In the genomic region with DNA sequence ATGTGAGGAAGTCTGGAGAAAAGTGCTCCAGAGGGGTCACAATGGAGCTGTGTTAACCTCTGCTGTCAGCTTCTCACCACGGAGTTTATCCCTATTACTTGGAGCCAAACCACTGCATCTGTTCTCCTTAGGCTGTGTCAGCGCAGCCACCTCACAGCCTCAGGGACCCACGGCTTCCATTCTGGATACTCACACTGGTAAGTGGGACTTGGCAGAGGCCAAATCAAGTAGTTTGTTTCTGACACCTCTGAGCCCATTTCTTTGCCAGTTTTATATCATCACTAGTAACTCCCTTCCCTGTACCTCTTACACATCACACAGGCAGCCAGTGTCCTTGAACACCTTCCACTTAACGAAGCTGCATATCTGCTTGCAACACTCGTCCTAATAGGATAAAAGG, we compare ENCODE assay signal across 1 cellular context. TPM values are rescaled to one million over a fixed set of nuclear protein-coding genes. Genes with fewer than 3 reads are reported as not detected.
"Had no signal": no experiment of that assay in that cellular context is flagged by ENCODE, and none has a peak within 500 bp of the region (broad histone marks: within the 10 kb centered on the region; RNA-seq: fewer than 3 reads in every experiment).

No MANE protein-coding gene starts in this region.

RNA-seq across cellular contexts. Expression of gene FBXW10B, which starts 44.8 kb away (rescaled TPM):
- polyA plus RNA-seq: naive thymus-derived CD4-positive, alpha-beta T cell had no signal
